8 cellular contexts compared by ENCODE assay signal in the genomic region with DNA sequence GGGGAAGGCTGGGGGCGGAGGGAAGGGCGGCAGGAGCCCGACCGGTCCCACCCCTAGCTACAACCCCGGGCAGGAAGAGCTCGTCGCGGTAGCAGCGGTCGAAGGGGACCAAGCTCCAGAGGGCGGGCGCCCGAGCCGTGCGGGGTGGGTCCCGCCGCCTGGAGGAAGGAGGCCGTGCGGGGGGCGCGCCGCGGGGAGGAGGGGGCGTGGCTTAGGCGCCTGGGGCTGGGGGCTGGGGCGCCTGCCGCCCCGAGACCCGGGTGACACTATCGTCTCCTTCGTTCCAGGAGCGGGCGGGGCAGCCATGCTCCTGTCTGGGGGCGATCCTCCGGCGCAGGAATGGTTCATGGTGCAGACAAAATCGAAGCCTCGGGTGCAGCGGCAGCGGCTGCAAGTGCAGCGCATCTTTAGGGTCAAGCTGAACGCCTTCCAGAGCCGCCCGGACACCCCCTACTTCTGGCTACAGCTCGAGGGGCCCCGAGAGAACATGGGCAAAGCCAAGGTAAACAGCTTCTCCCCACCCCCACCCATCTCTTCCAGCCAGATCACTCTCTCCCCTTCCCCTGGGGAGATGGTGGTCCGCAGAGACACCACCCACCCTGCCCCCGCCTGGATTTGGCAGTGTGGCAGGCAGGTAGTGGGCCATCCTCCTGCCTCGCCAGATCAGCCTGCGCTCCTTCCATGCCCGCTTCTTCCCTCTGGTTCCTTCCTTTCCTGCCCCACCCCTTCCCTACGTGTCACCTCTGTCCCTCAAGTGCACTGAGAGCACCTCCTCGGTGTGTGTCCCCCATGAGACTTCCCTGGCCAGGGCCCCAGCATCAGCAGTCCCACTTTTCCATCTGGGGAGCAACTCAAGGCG. TPM values are rescaled to one million over a fixed set of nuclear protein-coding genes. Genes with fewer than 3 reads are reported as not detected.
DNase-seq lines count a peak whose midpoint lies in the region; ATAC-seq and TF ChIP-seq lines count a peak whose summit lies in the region.

A gene (plus strand): TSS at position 61 of the 859 bp plus-strand sequence. CDS start 244 bp downstream, at position 305.

- peak; percentile 27 for DNase-seq in 8988T
- DNase-seq in activated CD4-positive, alpha-beta T cell treated with anti-CD3 and anti-CD28 coated beads, Interleukin-2, amount 10 ng/mL, durations not matched to agents 24 days and 14 days, result peak; percentile 78
- peak; percentile 17 for DNase-seq in effector CD4-positive, alpha-beta T cell
- DNase-seq in lung (ENCODE audit: low spot score), result no peak
- DNase-seq in stimulated activated naive CD8-positive, alpha-beta T cell treated with anti-CD3 and anti-CD28 coated beads, Interleukin-15, Interleukin-2, amounts not matched to agents 100 U/mL and 50 U/mL, for 24 hours, result peak; percentile 35
- no peak for DNase-seq in NOMO-1 treated with DMSO at 0.1 percent for 48 hours (lab: John Stamatoyannopoulos, UW; ENCODE audit: unreplicated experiment)

- peaks cover 6% of the 10 kb centered on the region for H3K4me1 Mint-ChIP-seq in activated CD4-positive, alpha-beta T cell treated with anti-CD3 and anti-CD28 coated beads, Interleukin-2, amount 10 ng/mL, durations not matched to agents 24 days and 14 days

- H3K9me3 ChIP-seq in HEK293 (ENCODE audit: control insufficient read depth, insufficient read depth, low read depth, low read length), result no peaks in the 10 kb centered on the region
- peaks cover 0 to 2% of the 10 kb centered on the region in 2 donors for H3K9me3 ChIP-seq in lung (ENCODE audit: control insufficient read depth in 2 of 2, insufficient read depth in 1 of 2, low read length in 1 of 2)

- intact Hi-C loops in activated CD4-positive, alpha-beta T cell treated with anti-CD3 and anti-CD28 coated beads, Interleukin-2, amount 10 ng/mL, durations not matched to agents 24 days and 14 days (cut with micrococcal nuclease), result no loop called here

- H3K4me3 ChIP-seq in HEK293 (ENCODE audit: low read depth, low read length) (peak within 1 kb of the TSS; percentile 43), lung (peak within 1 kb of the TSS; percentile 46)

- TF ChIP-seq CTCF in HEK293 (tag by site-specific recombination; IDR thresholded peaks at IDR 0.05) (no peak), lung (IDR thresholded peaks at IDR 0.05; ENCODE audit: control extremely low read depth, extremely low read depth) (no peak)

- no peaks in the 10 kb centered on the region for H3K9me3 Mint-ChIP-seq in activated CD4-positive, alpha-beta T cell treated with anti-CD3 and anti-CD28 coated beads, Interleukin-2, amount 10 ng/mL, durations not matched to agents 24 days and 14 days

- CTCF ChIA-PET in HEK293 (lab: Yijun Ruan, JAX), result interaction anchor here (0.9 kb wide), 3 partner anchors 10 to 33 kb away, joined by 3 to 4 read pairs (median 4); no protein-coding TSS in a partner anchor

- POLR2A ChIA-PET in HEK293 (lab: Yijun Ruan, JAX), result interaction anchor here (0.9 to 1.6 kb wide), 5 partner anchors 10 to 33 kb away, joined by 3 to 10 read pairs (median 7); a partner anchor contains a TSS

- H3K27ac ChIP-seq in HEK293 (ENCODE audit: extremely low read depth, low read depth, low read length) (peak within 1 kb of the TSS; percentile 69), lung (ENCODE audit: low read depth in 1 of 2, low read length in 1 of 2) (peak within 1 kb of the TSS; percentile 52 to 78)

- ATAC-seq in lung (ENCODE audit: insufficient read depth, low FRiP score) (peak; percentile 30), HG03097 (IDR thresholded peaks at IDR 0.05; ENCODE audit: low FRiP score, unreplicated experiment) (no peak)
- ATAC-seq in stimulated activated naive CD8-positive, alpha-beta T cell treated with anti-CD3 and anti-CD28 coated beads, Interleukin-15, Interleukin-2, amounts not matched to agents 100 U/mL and 50 U/mL, for 24 hours, result peak; percentile 62

- WGBS in lung, 2 donors, result 1 to 3% methylated on average over 27 to 54 of the region's 54 CpGs

- no peak within 1 kb of the TSS for H3K27ac Mint-ChIP-seq in activated CD4-positive, alpha-beta T cell treated with anti-CD3 and anti-CD28 coated beads, Interleukin-2, amount 10 ng/mL, durations not matched to agents 24 days and 14 days

- H3K36me3 ChIP-seq in HEK293 (ENCODE audit: control insufficient read depth in 2 of 2, insufficient read depth in 1 of 2, low read length in 2 of 2) (no peaks in the 10 kb centered on the region), lung (ENCODE audit: control insufficient read depth in 2 of 2, insufficient read depth in 2 of 2, low read length in 2 of 2) (no peaks in the 10 kb centered on the region)

- no peaks in the 10 kb centered on the region for H3K36me3 Mint-ChIP-seq in activated CD4-positive, alpha-beta T cell treated with anti-CD3 and anti-CD28 coated beads, Interleukin-2, amount 10 ng/mL, durations not matched to agents 24 days and 14 days (ENCODE audit: low read depth)

- H3K4me3 Mint-ChIP-seq in activated CD4-positive, alpha-beta T cell treated with anti-CD3 and anti-CD28 coated beads, Interleukin-2, amount 10 ng/mL, durations not matched to agents 24 days and 14 days, result peak within 1 kb of the TSS; percentile 69

- H3K27me3 ChIP-seq in lung (ENCODE audit: control insufficient read depth, insufficient read depth), result no peaks in the 10 kb centered on the region

- H3K27me3 Mint-ChIP-seq in activated CD4-positive, alpha-beta T cell treated with anti-CD3 and anti-CD28 coated beads, Interleukin-2, amount 10 ng/mL, durations not matched to agents 24 days and 14 days, result peaks cover 43% of the 10 kb centered on the region

- peaks cover 18% of the 10 kb centered on the region; the same call in 1 of the 2 replicates for H3K4me1 ChIP-seq in HEK293 (ENCODE audit: control insufficient read depth, insufficient read depth, low read length)
- peaks cover 5 to 24% of the 10 kb centered on the region in 2 donors for H3K4me1 ChIP-seq in lung (ENCODE audit: control insufficient read depth in 2 of 2, insufficient read depth in 2 of 2, low read length in 2 of 2)

TF ChIP-seq in HEK293, 187 proteins besides CTCF, POLR2A, EP300 and RAD21 (continues in another document):
- TF ChIP-seq ZBTB20 (tag by site-specific recombination; IDR thresholded peaks at IDR 0.05) (peak; percentile 51; the same call in 1 of the 2 replicates), ZNF157 (tag by site-specific recombination; IDR thresholded peaks at IDR 0.05) (no peak), ZNF366 (tag by site-specific recombination; conservative IDR thresholded peaks at IDR 0.05) (0 out of 2 replicates have a peak, but pooled peaks have one; percentile 21), ZNF16 (tag by site-specific recombination; IDR thresholded peaks at IDR 0.05; ENCODE audit: low read depth) (no peak), ZBTB8A (tag by site-specific recombination; IDR thresholded peaks at IDR 0.05) (peak; percentile 40; the same call in 1 of the 2 replicates), ZNF660 (tag by site-specific recombination; IDR thresholded peaks at IDR 0.05) (no peak), ZNF184 (tag by site-specific recombination; IDR thresholded peaks at IDR 0.05) (no peak), ZFP69B (tag by site-specific recombination; IDR thresholded peaks at IDR 0.05) (peak; percentile 93), ZNF555 (tag by site-specific recombination; conservative IDR thresholded peaks at IDR 0.05) (no peak), MEIS1 (CRISPR knock-in tag; IDR thresholded peaks at IDR 0.05; ENCODE audit: borderline replicate concordance) (no peak), ZBTB7A (tag by site-specific recombination; IDR thresholded peaks at IDR 0.05; ENCODE audit: low read depth) (0 out of 2 replicates have a peak, but pooled peaks have one; percentile 12), ZNF747 (tag by site-specific recombination; IDR thresholded peaks at IDR 0.05) (no peak), ZNF114 (tag by site-specific recombination; IDR thresholded peaks at IDR 0.05) (no peak), KLF1 (tag by site-specific recombination; IDR thresholded peaks at IDR 0.05) (peak; percentile 48), ZNF624 (tag by site-specific recombination; IDR thresholded peaks at IDR 0.05) (no peak), ZNF10 (tag by site-specific recombination; IDR thresholded peaks at IDR 0.05) (no peak)
- TF ChIP-seq, protein P1, sequence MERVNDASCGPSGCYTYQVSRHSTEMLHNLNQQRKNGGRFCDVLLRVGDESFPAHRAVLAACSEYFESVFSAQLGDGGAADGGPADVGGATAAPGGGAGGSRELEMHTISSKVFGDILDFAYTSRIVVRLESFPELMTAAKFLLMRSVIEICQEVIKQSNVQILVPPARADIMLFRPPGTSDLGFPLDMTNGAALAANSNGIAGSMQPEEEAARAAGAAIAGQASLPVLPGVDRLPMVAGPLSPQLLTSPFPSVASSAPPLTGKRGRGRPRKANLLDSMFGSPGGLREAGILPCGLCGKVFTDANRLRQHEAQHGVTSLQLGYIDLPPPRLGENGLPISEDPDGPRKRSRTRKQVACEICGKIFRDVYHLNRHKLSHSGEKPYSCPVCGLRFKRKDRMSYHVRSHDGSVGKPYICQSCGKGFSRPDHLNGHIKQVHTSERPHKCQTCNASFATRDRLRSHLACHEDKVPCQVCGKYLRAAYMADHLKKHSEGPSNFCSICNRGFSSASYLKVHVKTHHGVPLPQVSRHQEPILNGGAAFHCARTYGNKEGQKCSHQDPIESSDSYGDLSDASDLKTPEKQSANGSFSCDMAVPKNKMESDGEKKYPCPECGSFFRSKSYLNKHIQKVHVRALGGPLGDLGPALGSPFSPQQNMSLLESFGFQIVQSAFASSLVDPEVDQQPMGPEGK (tag by site-specific recombination; IDR thresholded peaks at IDR 0.05), result peak; percentile 65
- TF ChIP-seq, protein P2, sequence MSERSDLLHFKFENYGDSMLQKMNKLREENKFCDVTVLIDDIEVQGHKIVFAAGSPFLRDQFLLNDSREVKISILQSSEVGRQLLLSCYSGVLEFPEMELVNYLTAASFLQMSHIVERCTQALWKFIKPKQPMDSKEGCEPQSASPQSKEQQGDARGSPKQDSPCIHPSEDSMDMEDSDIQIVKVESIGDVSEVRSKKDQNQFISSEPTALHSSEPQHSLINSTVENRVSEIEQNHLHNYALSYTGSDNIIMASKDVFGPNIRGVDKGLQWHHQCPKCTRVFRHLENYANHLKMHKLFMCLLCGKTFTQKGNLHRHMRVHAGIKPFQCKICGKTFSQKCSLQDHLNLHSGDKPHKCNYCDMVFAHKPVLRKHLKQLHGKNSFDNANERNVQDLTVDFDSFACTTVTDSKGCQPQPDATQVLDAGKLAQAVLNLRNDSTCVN (tag by site-specific recombination; optimal IDR thresholded peaks at IDR 0.05), result peak; percentile 52

RNA-seq across cellular contexts. Expression of the gene that starts here (rescaled TPM):
- not detected in 2 replicates for total RNA-seq in activated CD4-positive, alpha-beta T cell treated with anti-CD3 and anti-CD28 coated beads, Interleukin-2, amount 10 ng/mL, durations not matched to agents 24 days and 14 days
- total RNA-seq in lung, result 10 to 100 TPM; 16.1 to 49.8 TPM
- polyA plus RNA-seq in lung, result 1 to 10 TPM; 2.9 to 4.2 TPM

Comparison
In these comparisons a context has a peak if more than half of its experiments do, and no peak if none do; other contexts are left out.
1. RNA of the gene that starts here (total RNA-seq): 16.1 to 49.8 TPM in lung; not detected in activated CD4-positive, alpha-beta T cell treated with anti-CD3 and anti-CD28 coated beads, Interleukin-2, amount 10 ng/mL, durations not matched to agents 24 days and 14 days; every median in the first group is over 10 times any median in the second.
2. Peak in DNase-seq in activated CD4-positive, alpha-beta T cell treated with anti-CD3 and anti-CD28 coated beads, Interleukin-2, amount 10 ng/mL, durations not matched to agents 24 days and 14 days; RNA of the gene not detected or under 1 TPM.
3. DNase-seq: peak in 8988T (single experiment), effector CD4-positive, alpha-beta T cell (single experiment) and stimulated activated naive CD8-positive, alpha-beta T cell treated with anti-CD3 and anti-CD28 coated beads, Interleukin-15, Interleukin-2, amounts not matched to agents 100 U/mL and 50 U/mL, for 24 hours (single experiment); none in lung (single experiment) and NOMO-1 treated with DMSO at 0.1 percent for 48 hours (single experiment).